Comparison of ENCODE assay signal across 1 cellular context in the genomic region with DNA sequence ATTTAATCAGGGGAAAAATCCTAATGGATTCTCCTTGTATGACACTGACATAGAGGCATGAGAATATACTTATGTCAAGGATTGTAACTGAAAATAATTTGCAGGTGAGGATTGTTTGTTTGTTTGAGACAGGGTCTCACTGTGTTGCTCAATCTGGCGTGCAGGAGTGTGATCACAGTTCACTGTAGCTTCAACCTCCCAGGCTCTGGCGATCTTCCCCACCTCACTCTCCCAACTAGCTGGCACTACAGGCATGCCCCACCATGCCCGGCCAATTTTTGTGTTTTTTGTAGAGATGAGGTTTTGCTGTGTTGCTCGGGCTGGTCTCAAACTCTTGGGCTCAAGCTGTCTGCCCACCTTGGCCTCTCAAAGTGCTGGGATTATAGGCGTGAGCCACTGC.
TF ChIP-seq lines count a peak whose summit lies in the region.

No MANE protein-coding gene starts in this region.

TF ChIP-seq in HCT116, 20 proteins besides CTCF, POLR2A, EP300 and RAD21 (continued from another document):
- TF ChIP-seq ZBTB33 (IDR thresholded peaks at IDR 0.05; ENCODE audit: extremely low read depth, insufficient replicate concordance, low read length) (no peak), ATF3 (IDR thresholded peaks at IDR 0.05) (no peak), POLR2AphosphoS5 (IDR thresholded peaks at IDR 0.05; ENCODE audit: low read depth, low read length) (no peak), ELF1 (IDR thresholded peaks at IDR 0.05; ENCODE audit: borderline replicate concordance, low read depth) (no peak), FOSL1 (IDR thresholded peaks at IDR 0.05; ENCODE audit: low read depth) (no peak), REST (IDR thresholded peaks at IDR 0.05; ENCODE audit: low read depth) (no peak)
TF ChIP-seq in HCT116: peak in this region for 0.
